ENCODE assay signal across 2 cellular contexts in genomic region chrX:10769696-10770619, GRCh38.
TF ChIP-seq lines count a peak whose summit lies in the region.

No MANE protein-coding gene starts in this region.

TF ChIP-seq in A549, 52 proteins besides CTCF, POLR2A, EP300 and RAD21 (continued from another document):
- TF ChIP-seq REST (IDR thresholded peaks at IDR 0.05): no peak
- no peak for TF ChIP-seq TP53 (CRISPR knock-in tag; IDR thresholded peaks at IDR 0.05)
- no peak for TF ChIP-seq PBX3 (IDR thresholded peaks at IDR 0.05)
- TF ChIP-seq POLR2AphosphoS2 (conservative IDR thresholded peaks at IDR 0.05; ENCODE audit: low read length): no peak
- TF ChIP-seq, protein P1, sequence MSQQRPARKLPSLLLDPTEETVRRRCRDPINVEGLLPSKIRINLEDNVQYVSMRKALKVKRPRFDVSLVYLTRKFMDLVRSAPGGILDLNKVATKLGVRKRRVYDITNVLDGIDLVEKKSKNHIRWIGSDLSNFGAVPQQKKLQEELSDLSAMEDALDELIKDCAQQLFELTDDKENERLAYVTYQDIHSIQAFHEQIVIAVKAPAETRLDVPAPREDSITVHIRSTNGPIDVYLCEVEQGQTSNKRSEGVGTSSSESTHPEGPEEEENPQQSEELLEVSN (IDR thresholded peaks at IDR 0.05; ENCODE audit: borderline replicate concordance, low read depth): no peak
- no peak for TF ChIP-seq EHMT2 (IDR thresholded peaks at IDR 0.05; ENCODE audit: low read depth)
TF ChIP-seq in A549: peak in this region for 0.

TF ChIP-seq in IMR-90, 13 proteins besides CTCF, POLR2A, EP300 and RAD21 (continued from another document):
- no peak for TF ChIP-seq ELK1 (IDR thresholded peaks at IDR 0.05; ENCODE audit: borderline replicate concordance, low read depth, low read length)
- TF ChIP-seq RCOR1 (IDR thresholded peaks at IDR 0.05; ENCODE audit: insufficient replicate concordance, low read length): no peak
- TF ChIP-seq CEBPB (IDR thresholded peaks at IDR 0.05; ENCODE audit: low read depth, low read length): no peak
- TF ChIP-seq MXI1 (IDR thresholded peaks at IDR 0.05; ENCODE audit: borderline replicate concordance, low read depth, low read length): no peak
- TF ChIP-seq BHLHE40 (IDR thresholded peaks at IDR 0.05; ENCODE audit: low read depth, low read length): no peak
- TF ChIP-seq SMC3 (IDR thresholded peaks at IDR 0.05; ENCODE audit: low read depth, low read length): no peak
- TF ChIP-seq NFE2L2 (IDR thresholded peaks at IDR 0.05; ENCODE audit: low read depth, low read length): no peak
- no peak for TF ChIP-seq MAFK (IDR thresholded peaks at IDR 0.05; ENCODE audit: low read depth, low read length)
- no peak for TF ChIP-seq CHD1 (IDR thresholded peaks at IDR 0.05; ENCODE audit: low read depth, low read length)
- TF ChIP-seq RFX5 (IDR thresholded peaks at IDR 0.05; ENCODE audit: low read depth, low read length): no peak
